ENCODE assay signal across 8 cellular contexts in the genomic region with DNA sequence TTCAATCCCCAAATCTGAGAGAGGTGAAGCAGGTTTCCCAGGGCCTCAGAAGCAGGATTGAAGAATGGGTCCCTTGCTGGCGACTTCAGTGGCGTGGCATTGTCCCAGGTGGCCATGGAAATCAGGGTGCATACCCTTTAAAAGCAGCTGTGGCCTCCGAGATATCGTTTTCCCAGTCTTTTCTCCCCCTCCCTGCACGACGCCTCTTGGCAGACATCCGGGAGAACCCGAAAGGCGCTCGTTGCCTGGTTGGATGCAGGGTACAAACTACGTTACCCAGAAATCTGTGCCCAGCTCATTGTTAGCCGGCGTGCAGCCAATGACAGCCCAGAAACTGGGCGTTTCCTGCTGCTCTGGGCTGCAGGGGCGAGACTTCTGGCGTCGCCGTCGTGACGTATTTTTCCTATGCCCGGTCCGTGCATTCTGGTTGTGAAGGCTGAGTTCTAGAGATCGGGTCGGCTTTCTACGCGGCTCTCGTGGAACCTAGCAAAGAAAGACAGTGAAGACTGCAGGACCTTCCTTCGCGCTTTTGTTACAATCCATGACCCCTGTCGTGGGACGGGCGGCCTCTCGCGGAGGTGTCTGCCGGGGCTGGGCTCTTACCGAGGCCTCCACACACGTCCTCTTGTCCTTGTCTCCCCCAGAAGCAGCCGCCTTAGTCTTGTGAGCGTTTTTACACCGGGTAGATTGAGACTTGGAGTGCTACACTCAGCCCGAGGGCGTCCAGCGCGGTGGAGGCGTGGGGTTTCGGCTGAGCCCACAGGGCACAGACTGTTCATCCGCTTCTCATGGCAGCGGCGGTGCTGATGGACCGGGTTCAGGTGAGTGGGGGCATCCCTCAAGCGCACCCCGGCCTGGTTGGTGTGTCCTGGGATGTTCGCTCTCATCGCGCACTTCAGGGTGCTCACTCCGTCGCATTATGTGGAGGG. TPM values are rescaled to one million over a fixed set of nuclear protein-coding genes. Genes with fewer than 3 reads are reported as not detected.
A peak's percentile ranks its signal among the peaks of the same experiment; 100 is the strongest.
DNase-seq lines count a peak whose midpoint lies in the region; TF ChIP-seq lines count a peak whose summit lies in the region.

A gene (plus strand): TSS at position 395 of the 929 bp plus-strand sequence. CDS start 394 bp downstream, at position 789.

- H3K9me3 ChIP-seq in MG63 = peaks cover 9% of the 10 kb centered on the region
- H3K9me3 ChIP-seq in SJSA1 (replicated peaks) = peaks cover 2% of the 10 kb centered on the region; the same call in 1 of the 2 replicates
- peaks cover under 1% of the 10 kb centered on the region for H3K9me3 ChIP-seq in suprapubic skin

- H3K27me3 Mint-ChIP-seq in activated naive CD4-positive, alpha-beta T cell treated with anti-CD3 and anti-CD28 coated beads, Interleukin-2, amount 10 ng/mL, durations not matched to agents 7 days and 5 days = no peaks in the 10 kb centered on the region

- H3K36me3 ChIP-seq in H7 (replicated peaks; ENCODE audit: control insufficient read depth, insufficient read depth, low read length) (peaks cover 20% of the 10 kb centered on the region), MG63 (peaks cover 41% of the 10 kb centered on the region), SJSA1 (peaks cover 46% of the 10 kb centered on the region), suprapubic skin (peaks cover 31% of the 10 kb centered on the region)

- no peak for TF ChIP-seq POLR2A in suprapubic skin (IDR thresholded peaks at IDR 0.05)

- peaks cover 56% of the 10 kb centered on the region for H3K36me3 Mint-ChIP-seq in activated naive CD4-positive, alpha-beta T cell treated with anti-CD3 and anti-CD28 coated beads, Interleukin-2, amount 10 ng/mL, durations not matched to agents 7 days and 5 days

- peaks cover 34% of the 10 kb centered on the region for H3K4me1 Mint-ChIP-seq in activated naive CD4-positive, alpha-beta T cell treated with anti-CD3 and anti-CD28 coated beads, Interleukin-2, amount 10 ng/mL, durations not matched to agents 7 days and 5 days

- H3K4me1 ChIP-seq in SJSA1 (replicated peaks) (peaks cover 12% of the 10 kb centered on the region), suprapubic skin (peaks cover 23% of the 10 kb centered on the region)

- H3K27ac ChIP-seq in SJSA1 = peak within 1 kb of the TSS; percentile 37; the same call in 1 of the 2 replicates
- H3K27ac ChIP-seq in suprapubic skin = peak within 1 kb of the TSS; percentile 88

- peaks cover 47% of the 10 kb centered on the region for H3K9me3 Mint-ChIP-seq in activated naive CD4-positive, alpha-beta T cell treated with anti-CD3 and anti-CD28 coated beads, Interleukin-2, amount 10 ng/mL, durations not matched to agents 7 days and 5 days

- H3K4me3 ChIP-seq in H7 (ENCODE audit: insufficient read depth, low read depth, low read length) (peak within 1 kb of the TSS; percentile 93), MG63 (peak within 1 kb of the TSS; percentile 96), SJSA1 (peak within 1 kb of the TSS; percentile 73), suprapubic skin (peak within 1 kb of the TSS; percentile 97)

- peak within 1 kb of the TSS; percentile 92 for H3K27ac Mint-ChIP-seq in activated naive CD4-positive, alpha-beta T cell treated with anti-CD3 and anti-CD28 coated beads, Interleukin-2, amount 10 ng/mL, durations not matched to agents 7 days and 5 days

- WGBS in suprapubic skin = under 1% methylated on average over 41 of the region's 57 CpGs

- CTCF ChIA-PET in activated naive CD4-positive, alpha-beta T cell treated with anti-CD3 and anti-CD28 coated beads, Interleukin-2, amount 10 ng/mL, durations not matched to agents 7 days and 5 days (lab: Charles Lee) = interaction anchor here (0.8 kb wide), 1 partner anchor 958 kb away, joined by 4 read pairs; no protein-coding TSS in a partner anchor

- H3K4me3 Mint-ChIP-seq in activated naive CD4-positive, alpha-beta T cell treated with anti-CD3 and anti-CD28 coated beads, Interleukin-2, amount 10 ng/mL, durations not matched to agents 7 days and 5 days = peak within 1 kb of the TSS; percentile 89

- H3K27me3 ChIP-seq in H7 (ENCODE audit: control insufficient read depth, insufficient read depth, low read length) (no peaks in the 10 kb centered on the region), MG63 (no peaks in the 10 kb centered on the region), SJSA1 (replicated peaks) (no peaks in the 10 kb centered on the region), suprapubic skin (no peaks in the 10 kb centered on the region)

- no peak for TF ChIP-seq CTCF in suprapubic skin (IDR thresholded peaks at IDR 0.05)

- in situ Hi-C loops in G401 (cut with HindIII; ENCODE audit: low sequenced_read_pairs) = no loop called here

- DNase-seq in G401 (ENCODE audit: low spot score) (peak; percentile 99), H7 (peak; percentile 93), MG63 (peak; percentile 98), SJSA1 (ENCODE audit: low read depth in 1 of 2, low spot score in 2 of 2) (peak; percentile 85 to 92), glomerular endothelial cell (ENCODE audit: extremely low read depth, low read depth, low spot score) (peak; percentile 76), nucleus accumbens (lab: John Stamatoyannopoulos, UW) (peak; percentile 48 to 98 (median 93)), suprapubic skin (ENCODE audit: low spot score in 2 of 2) (peak; percentile 93 to 94)
- DNase-seq in activated naive CD4-positive, alpha-beta T cell treated with anti-CD3 and anti-CD28 coated beads, Interleukin-2, amount 10 ng/mL, durations not matched to agents 7 days and 5 days = peak; percentile 94

- TF ChIP-seq EP300 in suprapubic skin (IDR thresholded peaks at IDR 0.05) = no peak

RNA-seq across cellular contexts. Expression of the gene that starts here (rescaled TPM):
- 9.2 and 9.5 TPM in 2 replicates for total RNA-seq in G401 (2014; rRNA removed; shearing (Covaris generic))
- total RNA-seq in H7 (2014; rRNA removed; shearing (Covaris generic)) = 10.6 and 12.5 TPM in 2 replicates
- 10.6 and 11.9 TPM in 2 replicates for total RNA-seq in MG63 (2014; rRNA removed; shearing (Covaris generic); ENCODE audit: low replicate concordance)
- 11.1 and 11.4 TPM in 2 replicates for total RNA-seq in SJSA1 (2014; rRNA removed; shearing (Covaris generic))
- total RNA-seq in glomerular endothelial cell = 6.3 and 7.2 TPM in 2 replicates
- 10 to 100 TPM in 3 of 4 donors, 1 to 10 TPM in 1; 10.0 to 12.4 (median 11.3) TPM for total RNA-seq in suprapubic skin

Comparison
In these comparisons a context has a peak if more than half of its experiments do, and no peak if none do; other contexts are left out.
1. Peak in every context shown above with its lines: DNase-seq, H3K4me3 ChIP-seq and H3K27ac ChIP-seq.